ENCODE assay signal across 8 cellular contexts in genomic region chr14:73591690-73592448, GRCh38. TPM values are rescaled to one million over a fixed set of nuclear protein-coding genes. Genes with fewer than 3 reads are reported as not detected.
DNase-seq lines count a peak whose midpoint lies in the region; ATAC-seq, FAIRE-seq and TF ChIP-seq lines count a peak whose summit lies in the region.

Gene ACOT4, plus strand, starts transcription at chr14:73591873. Its CDS starts 87 bp downstream, at chr14:73591960.

- no peak for TF ChIP-seq POLR2A in GM12891 (IDR thresholded peaks at IDR 0.05; ENCODE audit: low read depth, low read length)

- intact Hi-C loops in left lung (cut with DNase I): no loop called here

- CTCF ChIA-PET in WTC11 (lab: Charles Lee): interaction anchor here (0.9 to 1.0 kb wide), 2 partner anchors 41 to 83 kb away, joined by 4 to 5 read pairs; no protein-coding TSS in a partner anchor

- no peak for TF ChIP-seq CTCF in WTC11 (IDR thresholded peaks at IDR 0.05)
- TF ChIP-seq CTCF in left lung (IDR thresholded peaks at IDR 0.05): peak in 1 of 2 donors; percentile 18

- H3K9me3 ChIP-seq in left lung: no peaks in the 10 kb centered on the region

- DNase-seq in GM12891 (ENCODE audit: insufficient read length, low spot score) (peak; percentile 53), WTC11 (ENCODE audit: low spot score) (peak; percentile 59), cerebellum (ENCODE audit: low spot score) (peak; percentile 45), left lung (peak; percentile 45 to 83), NK-92 (lab: John Stamatoyannopoulos, UW; ENCODE audit: unreplicated experiment) (no peak), HK-2 (ENCODE audit: unreplicated experiment) (no peak)
- DNase-seq in stimulated activated CD4-positive, alpha-beta T cell treated with anti-CD3 and anti-CD28 coated beads, TNF-alpha, amount 100 ng/mL, for 1 hour (ENCODE audit: low read depth in 3 of 3, low spot score in 1 of 3): peak in 2 of 3 donors; percentile 33 to 37

- H3K27ac ChIP-seq in left lung: peak within 1 kb of the TSS; percentile 4 to 40

- FAIRE-seq in GM12891 (lab: Jason Lieb, UNC): peak; percentile 92

- no peak within 1 kb of the TSS for H3K27ac Mint-ChIP-seq in WTC11

- POLR2A ChIA-PET in WTC11 (lab: Charles Lee): no interaction called here

- H3K4me3 ChIP-seq in left lung: peak within 1 kb of the TSS; percentile 50 to 56

- peaks cover 0 to 10% of the 10 kb centered on the region in 2 donors for H3K4me1 ChIP-seq in left lung

- ATAC-seq in HG03439 (IDR thresholded peaks at IDR 0.05; ENCODE audit: unreplicated experiment): peak; percentile 57
- peak; percentile 84 for ATAC-seq in WTC11
- ATAC-seq in left lung: peak; percentile 94

- H3K9me3 Mint-ChIP-seq in WTC11: peaks cover 7% of the 10 kb centered on the region

- H3K4me3 Mint-ChIP-seq in WTC11: peak within 1 kb of the TSS; percentile 63

- no peaks in the 10 kb centered on the region for H3K36me3 ChIP-seq in left lung

- no peaks in the 10 kb centered on the region for H3K4me1 Mint-ChIP-seq in WTC11

- no peaks in the 10 kb centered on the region; the same call in 1 of the 2 replicates for H3K36me3 Mint-ChIP-seq in WTC11

- peaks cover 0 to 15% of the 10 kb centered on the region in 2 donors for H3K27me3 ChIP-seq in left lung

- H3K27me3 Mint-ChIP-seq in WTC11 (ENCODE audit: low read depth): peaks cover 31% of the 10 kb centered on the region

TF ChIP-seq in GM12891, 5 proteins besides CTCF, POLR2A, EP300 and RAD21:
- TF ChIP-seq POLR2AphosphoS5 (IDR thresholded peaks at IDR 0.05; ENCODE audit: low read depth, low read length) (no peak), SPI1 (IDR thresholded peaks at IDR 0.05; ENCODE audit: low read depth, low read length) (peak; percentile 21; the same call in 1 of the 2 replicates), PAX5 (IDR thresholded peaks at IDR 0.05; ENCODE audit: insufficient read depth, low read length, severe bottlenecking) (no peak)

TF ChIP-seq in WTC11, 78 proteins besides CTCF, POLR2A, EP300 and RAD21 (continues in another document):
- TF ChIP-seq E2F4 (CRISPR knock-in tag; IDR thresholded peaks at IDR 0.05; ENCODE audit: borderline replicate concordance, low read depth) (no peak), TEAD4 (CRISPR knock-in tag; IDR thresholded peaks at IDR 0.05) (no peak), SMAD4 (CRISPR knock-in tag; IDR thresholded peaks at IDR 0.05) (peak; percentile 26; the same call in 1 of the 2 replicates), NR1H2 (CRISPR knock-in tag; IDR thresholded peaks at IDR 0.05) (no peak), TEAD1 (CRISPR knock-in tag; IDR thresholded peaks at IDR 0.05) (peak; percentile 37; the same call in 1 of the 2 replicates), ZNF138 (CRISPR knock-in tag; conservative IDR thresholded peaks at IDR 0.05) (0 out of 2 replicates have a peak, but pooled peaks have one; percentile 39), USF2 (CRISPR knock-in tag; IDR thresholded peaks at IDR 0.05) (peak; percentile 22; the same call in 1 of the 2 replicates), ZNF512 (CRISPR knock-in tag; IDR thresholded peaks at IDR 0.05; ENCODE audit: borderline replicate concordance) (no peak), SP1 (CRISPR knock-in tag; conservative IDR thresholded peaks at IDR 0.05) (no peak), CBFB (CRISPR knock-in tag; IDR thresholded peaks at IDR 0.05; ENCODE audit: low read depth) (0 out of 2 replicates have a peak, but pooled peaks have one; percentile 55), EMX1 (CRISPR knock-in tag; IDR thresholded peaks at IDR 0.05) (no peak), NR2C2 (CRISPR knock-in tag; IDR thresholded peaks at IDR 0.05) (0 out of 2 replicates have a peak, but pooled peaks have one; percentile 57), RORB (CRISPR knock-in tag; IDR thresholded peaks at IDR 0.05) (no peak), ZNF671 (CRISPR knock-in tag; IDR thresholded peaks at IDR 0.05) (no peak), ZNF232 (CRISPR knock-in tag; IDR thresholded peaks at IDR 0.05) (0 out of 2 replicates have a peak, but pooled peaks have one; percentile 46), USF1 (CRISPR knock-in tag; IDR thresholded peaks at IDR 0.05) (no peak), ETV6 (CRISPR knock-in tag; IDR thresholded peaks at IDR 0.05) (peak; percentile 45; the same call in 1 of the 2 replicates), ATF3 (CRISPR knock-in tag; conservative IDR thresholded peaks at IDR 0.05) (no peak), KAT7 (CRISPR knock-in tag; IDR thresholded peaks at IDR 0.05; ENCODE audit: borderline replicate concordance) (no peak; the same call in 1 of the 2 replicates), ZNF121 (CRISPR knock-in tag; IDR thresholded peaks at IDR 0.05) (no peak), NR3C1 (CRISPR knock-in tag; conservative IDR thresholded peaks at IDR 0.05; ENCODE audit: low read depth) (0 out of 2 replicates have a peak, but pooled peaks have one; percentile 58), CREM (CRISPR knock-in tag; IDR thresholded peaks at IDR 0.05) (no peak), OVOL2 (CRISPR knock-in tag; IDR thresholded peaks at IDR 0.05; ENCODE audit: borderline replicate concordance) (no peak), ZNF396 (CRISPR knock-in tag; IDR thresholded peaks at IDR 0.05; ENCODE audit: borderline replicate concordance) (no peak), E2F5 (CRISPR knock-in tag; IDR thresholded peaks at IDR 0.05) (peak; percentile 63; the same call in 1 of the 2 replicates), TP53 (CRISPR knock-in tag; IDR thresholded peaks at IDR 0.05) (no peak; the same call in none of the 2 replicates), GRHL2 (CRISPR knock-in tag; IDR thresholded peaks at IDR 0.05; ENCODE audit: insufficient replicate concordance, severe bottlenecking) (no peak), ZSCAN18 (CRISPR knock-in tag; IDR thresholded peaks at IDR 0.05) (no peak), ELF4 (CRISPR knock-in tag; IDR thresholded peaks at IDR 0.05; ENCODE audit: low read depth) (no peak)

RNA-seq across cellular contexts. Expression of gene ACOT4, which starts in this region (rescaled TPM):
- polyA plus RNA-seq in GM12891 (2012; ENCODE audit: low read depth, missing spikeins): 0.35 TPM
- total RNA-seq in WTC11 (2021): 1.3 to 1.6 TPM (median 1.5 TPM) in 3 replicates
- 0.45 TPM for total RNA-seq in cerebellum
- total RNA-seq in left lung: 1 to 10 TPM; 2.7 to 4.8 TPM

Comparison
In these comparisons a context has a peak if more than half of its experiments do, and no peak if none do; other contexts are left out.
1. Peak in DNase-seq in cerebellum; RNA of the gene not detected or under 1 TPM.
2. DNase-seq: peak in GM12891 (single experiment), WTC11 (single experiment), left lung (2 of 2) and stimulated activated CD4-positive, alpha-beta T cell treated with anti-CD3 and anti-CD28 coated beads, TNF-alpha, amount 100 ng/mL, for 1 hour (2 of 3); none in NK-92 (single experiment) and HK-2 (single experiment).
3. Peak in every context shown above with its lines, with median percentiles within 50 percentile points of each other: ATAC-seq.